22 cellular contexts compared by ENCODE assay signal in the genomic region with DNA sequence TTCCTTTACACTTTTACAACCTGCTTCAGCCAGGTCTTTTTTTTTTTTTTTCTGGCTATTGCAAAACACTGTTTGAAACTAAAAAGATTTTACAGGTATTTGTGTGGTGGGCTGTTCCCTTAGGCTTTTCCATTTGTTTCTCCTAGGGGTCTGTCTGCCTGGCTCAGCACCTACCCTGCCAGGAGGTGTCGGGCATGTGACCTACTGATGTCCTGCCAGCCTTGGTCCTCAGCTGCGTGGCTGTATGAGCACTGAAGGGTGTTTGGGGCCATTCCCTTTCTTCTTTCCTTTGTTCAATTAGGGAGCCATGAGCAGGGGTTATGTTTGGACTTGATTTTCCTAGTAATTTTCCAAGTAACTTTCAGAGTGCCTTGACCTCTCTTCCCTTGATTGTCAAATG.
"Had no signal": no experiment of that assay in that cellular context is flagged by ENCODE, and none has a peak within 500 bp of the region (broad histone marks: within the 10 kb centered on the region; RNA-seq: fewer than 3 reads in every experiment).

No MANE protein-coding gene starts in this region.

- H3K4me2 ChIP-seq: KMS-11 had no signal

- H3K27me3 Mint-ChIP-seq: IgD-negative memory B cell had no signal

- H3K4me1 ChIP-seq: SJSA1 had no signal

- ATAC-seq: K562 had no signal

- H3K27ac Mint-ChIP-seq: IgD-negative memory B cell had no signal

- H3K36me3 ChIP-seq: SJSA1 had no signal

- H3K36me3 Mint-ChIP-seq: IgD-negative memory B cell had no signal

- DNase-seq: Kasumi-1, NCI-H1105, NCI-H1417, NCI-H1436 treated with DMSO at 0.1 percent for 48 hours, NCI-H1694, NCI-H187 treated with DMSO at 0.1 percent for 48 hours, NCI-H2029 treated with DMSO at 0.1 percent for 48 hours, NCI-H2171 treated with DMSO at 0.1 percent for 48 hours, NCI-H345, NCI-H446 treated with DMSO at 0.1 percent for 48 hours, NCI-H524, NCI-H526 treated with DMSO at 0.1 percent for 48 hours, NCI-H748 treated with DMSO at 0.1 percent for 48 hours, Right ventricle myocardium superior, SIG-M5, SW 1271 had no signal

- H3K27ac ChIP-seq: HL-60, KMS-11, SJSA1, SK-N-MC had no signal

- H3K27me3 ChIP-seq: SJSA1 had no signal

- H3K4me1 Mint-ChIP-seq: IgD-negative memory B cell had no signal

- H3K9me3 ChIP-seq: SJSA1 had no signal

- H3K9ac ChIP-seq: KMS-11 had no signal

- H3K4me3 Mint-ChIP-seq: IgD-negative memory B cell had no signal

- H3K4me3 ChIP-seq: K562, SJSA1, SK-N-MC had no signal
